14 cellular contexts compared by ENCODE assay signal in genomic region chr10:11150876-11151275, GRCh38.
DNase-seq lines count a peak whose midpoint lies in the region; ATAC-seq and TF ChIP-seq lines count a peak whose summit lies in the region.
"Had no signal": no experiment of that assay in that cellular context is flagged by ENCODE, and none has a peak within 500 bp of the region (broad histone marks: within the 10 kb centered on the region; RNA-seq: fewer than 3 reads in every experiment).

No MANE protein-coding gene starts in this region.

- peak overlapping the region; percentile 75 for H3K4me3 Mint-ChIP-seq in activated CD8-positive, alpha-beta memory T cell treated with anti-CD3 and anti-CD28 coated beads, Interleukin-2, amount 10 ng/mL, durations not matched to agents 7 days and 5 days
- H3K4me3 Mint-ChIP-seq in T-helper 2 cell treated with Interferon-gamma antibody and Interleukin-4, amounts not matched to agents 5 μg/mL and 100 μg/mL, for 36 hours, result peak overlapping the region; percentile 84
- H3K4me3 Mint-ChIP-seq in stimulated activated naive B cell treated with anti-CD40 and anti-IgM and Interleukin-4, amounts not matched to agents 10 μg/mL and 1 μg/mL and 100 μg/mL, for 72 hours, result peak overlapping the region in 1 of 2 donors; percentile 37

- H3K27me3 ChIP-seq in effector memory CD4-positive, alpha-beta T cell (replicated peaks; ENCODE audit: control insufficient read depth, insufficient read depth, low read length, poor library complexity, severe bottlenecking), result no peaks in the 10 kb centered on the region
- H3K27me3 ChIP-seq in right lobe of liver, result no peaks in the 10 kb centered on the region
- H3K27me3 ChIP-seq: upper lobe of left lung had no signal

- H3K27me3 Mint-ChIP-seq in activated CD8-positive, alpha-beta memory T cell treated with anti-CD3 and anti-CD28 coated beads, Interleukin-2, amount 10 ng/mL, durations not matched to agents 7 days and 5 days, result no peaks in the 10 kb centered on the region
- H3K27me3 Mint-ChIP-seq in T-helper 2 cell treated with Interferon-gamma antibody and Interleukin-4, amounts not matched to agents 5 μg/mL and 100 μg/mL, for 36 hours (ENCODE audit: low read depth), result no peaks in the 10 kb centered on the region
- H3K27me3 Mint-ChIP-seq in stimulated activated naive B cell treated with anti-CD40 and anti-IgM and Interleukin-4, amounts not matched to agents 10 μg/mL and 1 μg/mL and 100 μg/mL, for 72 hours, result no peaks in the 10 kb centered on the region

- WGBS in right lobe of liver (ENCODE audit: insufficient coverage, low coverage, low lambda C conversion rate, missing lambda C conversion rate), result 69% methylated on average over 2 of the region's 2 CpGs

- TF ChIP-seq CTCF in right lobe of liver (IDR thresholded peaks at IDR 0.05), result no peak

- no peak for TF ChIP-seq POLR2A in right lobe of liver (IDR thresholded peaks at IDR 0.05)

- no peaks in the 10 kb centered on the region for H3K9me3 ChIP-seq in effector memory CD4-positive, alpha-beta T cell (ENCODE audit: control insufficient read depth, low read length)
- H3K9me3 ChIP-seq in right lobe of liver, result no peaks in the 10 kb centered on the region
- H3K9me3 ChIP-seq: A549, upper lobe of left lung had no signal

- ATAC-seq in activated CD8-positive, alpha-beta memory T cell treated with anti-CD3 and anti-CD28 coated beads, Interleukin-2, amount 10 ng/mL, durations not matched to agents 7 days and 5 days, result no peak
- no peak for ATAC-seq in stimulated activated naive B cell treated with anti-CD40 and anti-IgM and Interleukin-4, amounts not matched to agents 10 μg/mL and 1 μg/mL and 100 μg/mL, for 72 hours (replicated peaks)
- ATAC-seq in right lobe of liver, result no peak
- ATAC-seq: A549 had no signal

- intact Hi-C loops in right lobe of liver (cut with DNase I), result no loop called here

- H3K36me3 ChIP-seq in effector memory CD4-positive, alpha-beta T cell (ENCODE audit: control insufficient read depth, insufficient read depth, low read length), result no peaks in the 10 kb centered on the region
- H3K36me3 ChIP-seq in right lobe of liver, result no peaks in the 10 kb centered on the region
- H3K36me3 ChIP-seq: upper lobe of left lung had no signal

- peaks cover 94% of the 10 kb centered on the region for H3K4me1 ChIP-seq in effector memory CD4-positive, alpha-beta T cell (ENCODE audit: control insufficient read depth, insufficient read depth, low read length, poor library complexity, severe bottlenecking)
- no peaks in the 10 kb centered on the region for H3K4me1 ChIP-seq in right lobe of liver
- H3K4me1 ChIP-seq: A549 had no signal

- H3K27ac ChIP-seq in effector memory CD4-positive, alpha-beta T cell (ENCODE audit: insufficient read depth, low read length, poor library complexity, severe bottlenecking), result peak overlapping the region; percentile 94
- H3K27ac ChIP-seq in right lobe of liver, result no peak overlapping the region
- H3K27ac ChIP-seq: A549, RWPE1 had no signal

- peak overlapping the region; percentile 97 for H3K27ac Mint-ChIP-seq in activated CD8-positive, alpha-beta memory T cell treated with anti-CD3 and anti-CD28 coated beads, Interleukin-2, amount 10 ng/mL, durations not matched to agents 7 days and 5 days
- H3K27ac Mint-ChIP-seq in T-helper 2 cell treated with Interferon-gamma antibody and Interleukin-4, amounts not matched to agents 5 μg/mL and 100 μg/mL, for 36 hours, result peak overlapping the region; percentile 95
- peak overlapping the region; percentile 31 for H3K27ac Mint-ChIP-seq in stimulated activated naive B cell treated with anti-CD40 and anti-IgM and Interleukin-4, amounts not matched to agents 10 μg/mL and 1 μg/mL and 100 μg/mL, for 72 hours

- no peaks in the 10 kb centered on the region for H3K36me3 Mint-ChIP-seq in activated CD8-positive, alpha-beta memory T cell treated with anti-CD3 and anti-CD28 coated beads, Interleukin-2, amount 10 ng/mL, durations not matched to agents 7 days and 5 days
- no peaks in the 10 kb centered on the region for H3K36me3 Mint-ChIP-seq in T-helper 2 cell treated with Interferon-gamma antibody and Interleukin-4, amounts not matched to agents 5 μg/mL and 100 μg/mL, for 36 hours (ENCODE audit: low read depth)
- no peaks in the 10 kb centered on the region for H3K36me3 Mint-ChIP-seq in stimulated activated naive B cell treated with anti-CD40 and anti-IgM and Interleukin-4, amounts not matched to agents 10 μg/mL and 1 μg/mL and 100 μg/mL, for 72 hours

- peak overlapping the region; percentile 11 for H3K4me3 ChIP-seq in effector memory CD4-positive, alpha-beta T cell (ENCODE audit: insufficient read depth, low read depth, low read length, poor library complexity, severe bottlenecking)
- H3K4me3 ChIP-seq in right lobe of liver, result no peak overlapping the region
- H3K4me3 ChIP-seq: A549, upper lobe of left lung had no signal

- H3K9me3 Mint-ChIP-seq in activated CD8-positive, alpha-beta memory T cell treated with anti-CD3 and anti-CD28 coated beads, Interleukin-2, amount 10 ng/mL, durations not matched to agents 7 days and 5 days (ENCODE audit: low read depth), result no peaks in the 10 kb centered on the region
- no peaks in the 10 kb centered on the region for H3K9me3 Mint-ChIP-seq in T-helper 2 cell treated with Interferon-gamma antibody and Interleukin-4, amounts not matched to agents 5 μg/mL and 100 μg/mL, for 36 hours
- H3K9me3 Mint-ChIP-seq in stimulated activated naive B cell treated with anti-CD40 and anti-IgM and Interleukin-4, amounts not matched to agents 10 μg/mL and 1 μg/mL and 100 μg/mL, for 72 hours, result no peaks in the 10 kb centered on the region

- CTCF ChIA-PET in activated CD8-positive, alpha-beta memory T cell treated with anti-CD3 and anti-CD28 coated beads, Interleukin-2, amount 10 ng/mL, durations not matched to agents 7 days and 5 days (lab: Charles Lee), result interaction anchor here (3.6 to 8.1 kb wide), 3 partner anchors 9 to 26 kb away, joined by 19 to 189 read pairs (median 84); no protein-coding TSS in a partner anchor

- H3K4me1 Mint-ChIP-seq in activated CD8-positive, alpha-beta memory T cell treated with anti-CD3 and anti-CD28 coated beads, Interleukin-2, amount 10 ng/mL, durations not matched to agents 7 days and 5 days, result peaks cover 78% of the 10 kb centered on the region
- H3K4me1 Mint-ChIP-seq in T-helper 2 cell treated with Interferon-gamma antibody and Interleukin-4, amounts not matched to agents 5 μg/mL and 100 μg/mL, for 36 hours (ENCODE audit: low read depth), result peaks cover 79% of the 10 kb centered on the region
- H3K4me1 Mint-ChIP-seq in stimulated activated naive B cell treated with anti-CD40 and anti-IgM and Interleukin-4, amounts not matched to agents 10 μg/mL and 1 μg/mL and 100 μg/mL, for 72 hours, result peaks cover 48 to 83% of the 10 kb centered on the region in 2 donors

- no peak for DNase-seq in activated CD8-positive, alpha-beta memory T cell treated with anti-CD3 and anti-CD28 coated beads, Interleukin-2, amount 10 ng/mL, durations not matched to agents 7 days and 5 days
- no peak for DNase-seq in activated CD8-positive, alpha-beta memory T cell treated with anti-CD3 and anti-CD28 coated beads, Interleukin-2, amount 50 U/mL, for 4 hours
- DNase-seq in T-helper 2 cell treated with Interferon-gamma antibody and Interleukin-4, amounts not matched to agents 5 μg/mL and 100 μg/mL, for 36 hours (ENCODE audit: low spot score), result no peak
- no peak for DNase-seq in effector memory CD4-positive, alpha-beta T cell
- no peak for DNase-seq in stimulated activated naive B cell treated with anti-CD40 and anti-IgM and Interleukin-4, amounts not matched to agents 10 μg/mL and 1 μg/mL and 100 μg/mL, for 72 hours
- no peak for DNase-seq in right lobe of liver
- DNase-seq in NCI-H2107 (lab: John Stamatoyannopoulos, UW), result no peak
- no peak for DNase-seq in activated gamma-delta T cell treated with Interleukin-2 at 50 U/mL for 16 hours
- DNase-seq: erythroblast, islet precursor cell, NCI-H82, upper lobe of left lung had no signal

Comparison
In these comparisons a context has a peak if more than half of its experiments do, and no peak if none do; other contexts are left out.
1. H3K27ac Mint-ChIP-seq: peak in every context shown above with its lines; median percentile 97 in activated CD8-positive, alpha-beta memory T cell treated with anti-CD3 and anti-CD28 coated beads, Interleukin-2, amount 10 ng/mL, durations not matched to agents 7 days and 5 days; 95 in T-helper 2 cell treated with Interferon-gamma antibody and Interleukin-4, amounts not matched to agents 5 μg/mL and 100 μg/mL, for 36 hours; 31 in stimulated activated naive B cell treated with anti-CD40 and anti-IgM and Interleukin-4, amounts not matched to agents 10 μg/mL and 1 μg/mL and 100 μg/mL, for 72 hours.